16 cellular contexts compared by ENCODE assay signal in genomic region chr18:31064130-31064529, GRCh38. TPM values are rescaled to one million over a fixed set of nuclear protein-coding genes. Genes with fewer than 3 reads are reported as not detected.
DNase-seq lines count a peak whose midpoint lies in the region; ATAC-seq, FAIRE-seq and TF ChIP-seq lines count a peak whose summit lies in the region.
"Had no signal": no experiment of that assay in that cellular context is flagged by ENCODE, and none has a peak within 500 bp of the region (broad histone marks: within the 10 kb centered on the region; RNA-seq: fewer than 3 reads in every experiment).

No MANE protein-coding gene starts in this region.

- intact Hi-C loops in mammary epithelial cell (cut with micrococcal nuclease), result loop anchor here (2.0 kb wide), 1 partner anchor 21 kb away; the partner anchor contains the start of gene DSC3
- intact Hi-C loops in Right ventricle myocardium inferior (cut with DNase I), result no loop called here

- DNase-seq in GM12891 (ENCODE audit: insufficient read length, low spot score) (no peak), mammary epithelial cell (peak; percentile 95), NCI-H510A treated with DMSO at 0.1 percent for 48 hours (lab: John Stamatoyannopoulos, UW) (no peak), substantia nigra (lab: John Stamatoyannopoulos, UW) (no peak), Right ventricle myocardium inferior (ENCODE audit: missing footprints) (no peak), pons (ENCODE audit: low spot score) (no peak)
- DNase-seq: activated CD8-positive, alpha-beta memory T cell treated with anti-CD3 and anti-CD28 coated beads for 24 hours; effector memory CD8-positive, alpha-beta T cell; hippocampal formation; psoas muscle; SK-N-SH had no signal

- no peak overlapping the region for H3K9ac ChIP-seq in mammary epithelial cell (ENCODE audit: insufficient read depth, low read length)
- H3K9ac ChIP-seq: SK-N-SH had no signal

- H3K4me3 ChIP-seq in mammary epithelial cell (replicated peaks in 1 of 3; ENCODE audit: insufficient read depth in 1 of 3, low read depth in 2 of 3, low read length in 3 of 3), result no peak overlapping the region
- H3K4me3 ChIP-seq: psoas muscle had no signal

- CTCF ChIA-PET in mammary epithelial cell (lab: Charles Lee; ENCODE audit: low non-redundant PET), result interaction anchor here (0.6 to 0.7 kb wide), 2 partner anchors 134 to 259 kb away, joined by 3 to 7 read pairs; no protein-coding TSS in a partner anchor

- H2AFZ ChIP-seq in mammary epithelial cell (ENCODE audit: low read depth, low read length), result peak overlapping the region; percentile 21

- H3K9me3 ChIP-seq in mammary epithelial cell (replicated peaks; ENCODE audit: insufficient read depth, low read length), result no peaks in the 10 kb centered on the region
- H3K9me3 ChIP-seq: psoas muscle, SK-N-SH had no signal

- peaks cover 7% of the 10 kb centered on the region for H3K36me3 ChIP-seq in mammary epithelial cell (ENCODE audit: insufficient read depth, low read length)

- peak; percentile 13 for FAIRE-seq in GM12891 (lab: Jason Lieb, UNC)
- FAIRE-seq: G401.6 had no signal

- no TSS peak for BruUV-seq in mammary epithelial cell (replicated peaks; lab: Mats Ljungman, UMichigan)

- WGBS in mammary epithelial cell (ENCODE audit: low coverage, missing lambda C conversion rate), result 0% methylated on average over 1 of the region's 1 CpG

- dilution Hi-C loops in mammary epithelial cell (cut with HindIII; ENCODE audit: low sequenced_read_pairs), result no loop called here

- no peak for TF ChIP-seq POLR2A in GM12891 (IDR thresholded peaks at IDR 0.05; ENCODE audit: low read depth, low read length)

- H3K4me1 ChIP-seq in mammary epithelial cell (ENCODE audit: insufficient read depth, low read length), result peaks cover 23% of the 10 kb centered on the region
- H3K4me1 ChIP-seq: psoas muscle had no signal

- no peaks in the 10 kb centered on the region for H3K27me3 ChIP-seq in mammary epithelial cell (ENCODE audit: insufficient read depth, low read length)

- in situ Hi-C loops in mammary epithelial cell (cut with MboI; ENCODE audit: low sequenced_read_pairs in 2 of 2), result no loop called here

- no peaks in the 10 kb centered on the region for H4K20me1 ChIP-seq in mammary epithelial cell (ENCODE audit: insufficient read depth, low read length)

- peak overlapping the region; percentile 71 for H3K27ac ChIP-seq in mammary epithelial cell (ENCODE audit: insufficient read depth, low read depth, low read length)
- no peak overlapping the region for H3K27ac ChIP-seq in substantia nigra (ENCODE audit: low read depth, low read length, poor library complexity, severe bottlenecking)
- H3K27ac ChIP-seq: HL-60, psoas muscle had no signal

- peak overlapping the region; percentile 53 for H3K4me2 ChIP-seq in mammary epithelial cell (ENCODE audit: insufficient read depth, low read depth, low read length)
- H3K4me2 ChIP-seq: SK-N-SH had no signal

- no peaks in the 10 kb centered on the region for H3K79me2 ChIP-seq in mammary epithelial cell (ENCODE audit: insufficient read depth, low read length)

- no peak for TF ChIP-seq CTCF in mammary epithelial cell (conservative IDR thresholded peaks at IDR 0.05 in 1 of 2, IDR thresholded peaks at IDR 0.05 in 1 of 2; ENCODE audit: extremely low read depth in 1 of 2, insufficient read depth in 1 of 2, low read depth in 1 of 2, low read length in 2 of 2)

- ATAC-seq in GM19351 (IDR thresholded peaks at IDR 0.05; ENCODE audit: unreplicated experiment) (peak; percentile 84), HG03039 (IDR thresholded peaks at IDR 0.05; ENCODE audit: unreplicated experiment) (peak; percentile 85), Right ventricle myocardium inferior (no peak)
- ATAC-seq: effector memory CD8-positive, alpha-beta T cell; psoas muscle had no signal

TF ChIP-seq in GM12891, 5 proteins besides CTCF, POLR2A, EP300 and RAD21:
- no peak for TF ChIP-seq SPI1 (IDR thresholded peaks at IDR 0.05; ENCODE audit: low read depth, low read length)
- TF ChIP-seq POLR2AphosphoS5 (IDR thresholded peaks at IDR 0.05; ENCODE audit: low read depth, low read length), result peak; percentile 35; the same call in 1 of the 2 replicates
- no peak for TF ChIP-seq PAX5 (IDR thresholded peaks at IDR 0.05; ENCODE audit: insufficient read depth, low read length, severe bottlenecking)
- TF ChIP-seq POU2F2 (IDR thresholded peaks at IDR 0.05; ENCODE audit: low read depth, low read length), result peak; percentile 69
- TF ChIP-seq TAF1 (IDR thresholded peaks at IDR 0.05; ENCODE audit: low read depth, low read length), result no peak

RNA-seq across cellular contexts. Expression of gene DSC3, which starts 21.6 kb away (rescaled TPM):
- polyA plus RNA-seq in GM12891 (2012; ENCODE audit: low read depth, missing spikeins), result 0.89 TPM
- 100 to 1,000 TPM; 125 to 272 TPM for total RNA-seq in mammary epithelial cell
- 50.2 TPM for polyA plus RNA-seq in mammary epithelial cell
- 78.5 TPM for polyA minus RNA-seq in mammary epithelial cell
- total RNA-seq in Right ventricle myocardium inferior, result 0.08 TPM
- polyA plus RNA-seq: BJ, SK-N-SH had no signal

RNA-seq across cellular contexts. Expression of gene DSC2, which starts 38.1 kb away (rescaled TPM):
- 2.9 TPM for polyA plus RNA-seq in GM12891 (2012; ENCODE audit: low read depth, missing spikeins)
- total RNA-seq in mammary epithelial cell (10 to 100 TPM; 34.7 to 88.7 TPM), Right ventricle myocardium inferior (26.0 TPM)
- 15.1 TPM for polyA plus RNA-seq in mammary epithelial cell
- polyA minus RNA-seq in mammary epithelial cell, result 35.3 TPM
- polyA plus RNA-seq: BJ, SK-N-SH had no signal

Comparison
In these comparisons a context has a peak if more than half of its experiments do, and no peak if none do; other contexts are left out.
1. RNA of gene DSC3, which starts 21.6 kb away (total RNA-seq): 125 to 272 TPM in mammary epithelial cell; 0.08 TPM in Right ventricle myocardium inferior (single experiment); every median in the first group is over 100 times any median in the second.